Comparison of ENCODE assay signal across 1 cellular context in the genomic region with DNA sequence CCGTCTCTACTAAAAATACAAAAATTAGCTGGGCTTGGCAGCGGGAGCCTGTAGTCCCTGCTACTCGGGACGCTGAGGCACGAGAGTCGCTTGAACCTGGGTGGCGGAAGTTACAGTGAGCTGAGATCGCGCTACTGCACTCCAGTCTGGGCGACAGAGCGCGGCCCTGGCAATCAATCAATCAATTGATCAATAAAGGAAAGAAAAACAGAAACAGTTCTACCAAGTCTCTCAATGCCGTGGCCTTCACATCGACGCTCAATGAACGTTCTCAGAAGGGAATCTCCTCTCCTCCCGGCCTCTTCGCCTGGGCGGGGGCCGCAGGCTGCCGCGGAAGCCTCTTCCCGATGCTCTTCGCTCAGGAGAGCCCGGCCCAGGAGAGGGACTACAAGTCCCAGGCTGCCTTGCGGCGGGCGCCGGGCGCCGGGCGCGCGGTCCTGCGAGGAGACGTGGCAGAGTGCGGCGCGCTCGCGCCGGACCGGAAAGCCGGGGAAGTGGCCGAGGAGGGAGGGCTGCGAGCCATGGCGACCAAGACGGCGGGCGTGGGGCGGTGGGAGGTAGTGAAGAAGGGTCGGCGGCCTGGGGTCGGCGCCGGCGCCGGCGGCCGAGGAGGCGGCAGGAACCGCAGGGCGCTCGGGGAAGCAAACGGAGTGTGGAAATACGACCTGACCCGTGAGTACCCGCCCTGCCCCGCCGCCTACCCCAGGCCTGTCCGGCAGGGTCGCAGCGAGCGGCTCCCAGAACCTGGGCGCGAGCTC.
TF ChIP-seq lines count a peak whose summit lies in the region.

A gene with protein sequence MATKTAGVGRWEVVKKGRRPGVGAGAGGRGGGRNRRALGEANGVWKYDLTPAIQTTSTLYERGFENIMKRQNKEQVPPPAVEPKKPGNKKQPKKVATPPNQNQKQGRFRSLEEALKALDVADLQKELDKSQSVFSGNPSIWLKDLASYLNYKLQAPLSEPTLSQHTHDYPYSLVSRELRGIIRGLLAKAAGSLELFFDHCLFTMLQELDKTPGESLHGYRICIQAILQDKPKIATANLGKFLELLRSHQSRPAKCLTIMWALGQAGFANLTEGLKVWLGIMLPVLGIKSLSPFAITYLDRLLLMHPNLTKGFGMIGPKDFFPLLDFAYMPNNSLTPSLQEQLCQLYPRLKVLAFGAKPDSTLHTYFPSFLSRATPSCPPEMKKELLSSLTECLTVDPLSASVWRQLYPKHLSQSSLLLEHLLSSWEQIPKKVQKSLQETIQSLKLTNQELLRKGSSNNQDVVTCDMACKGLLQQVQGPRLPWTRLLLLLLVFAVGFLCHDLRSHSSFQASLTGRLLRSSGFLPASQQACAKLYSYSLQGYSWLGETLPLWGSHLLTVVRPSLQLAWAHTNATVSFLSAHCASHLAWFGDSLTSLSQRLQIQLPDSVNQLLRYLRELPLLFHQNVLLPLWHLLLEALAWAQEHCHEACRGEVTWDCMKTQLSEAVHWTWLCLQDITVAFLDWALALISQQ (plus strand): TSS at position 471 of the 758 bp plus-strand sequence. CDS start 51 bp downstream, at position 522.

TF ChIP-seq in HepG2, 621 proteins besides CTCF, POLR2A, EP300 and RAD21 (continued from another document and continues in another):
- TF ChIP-seq, protein P1, sequence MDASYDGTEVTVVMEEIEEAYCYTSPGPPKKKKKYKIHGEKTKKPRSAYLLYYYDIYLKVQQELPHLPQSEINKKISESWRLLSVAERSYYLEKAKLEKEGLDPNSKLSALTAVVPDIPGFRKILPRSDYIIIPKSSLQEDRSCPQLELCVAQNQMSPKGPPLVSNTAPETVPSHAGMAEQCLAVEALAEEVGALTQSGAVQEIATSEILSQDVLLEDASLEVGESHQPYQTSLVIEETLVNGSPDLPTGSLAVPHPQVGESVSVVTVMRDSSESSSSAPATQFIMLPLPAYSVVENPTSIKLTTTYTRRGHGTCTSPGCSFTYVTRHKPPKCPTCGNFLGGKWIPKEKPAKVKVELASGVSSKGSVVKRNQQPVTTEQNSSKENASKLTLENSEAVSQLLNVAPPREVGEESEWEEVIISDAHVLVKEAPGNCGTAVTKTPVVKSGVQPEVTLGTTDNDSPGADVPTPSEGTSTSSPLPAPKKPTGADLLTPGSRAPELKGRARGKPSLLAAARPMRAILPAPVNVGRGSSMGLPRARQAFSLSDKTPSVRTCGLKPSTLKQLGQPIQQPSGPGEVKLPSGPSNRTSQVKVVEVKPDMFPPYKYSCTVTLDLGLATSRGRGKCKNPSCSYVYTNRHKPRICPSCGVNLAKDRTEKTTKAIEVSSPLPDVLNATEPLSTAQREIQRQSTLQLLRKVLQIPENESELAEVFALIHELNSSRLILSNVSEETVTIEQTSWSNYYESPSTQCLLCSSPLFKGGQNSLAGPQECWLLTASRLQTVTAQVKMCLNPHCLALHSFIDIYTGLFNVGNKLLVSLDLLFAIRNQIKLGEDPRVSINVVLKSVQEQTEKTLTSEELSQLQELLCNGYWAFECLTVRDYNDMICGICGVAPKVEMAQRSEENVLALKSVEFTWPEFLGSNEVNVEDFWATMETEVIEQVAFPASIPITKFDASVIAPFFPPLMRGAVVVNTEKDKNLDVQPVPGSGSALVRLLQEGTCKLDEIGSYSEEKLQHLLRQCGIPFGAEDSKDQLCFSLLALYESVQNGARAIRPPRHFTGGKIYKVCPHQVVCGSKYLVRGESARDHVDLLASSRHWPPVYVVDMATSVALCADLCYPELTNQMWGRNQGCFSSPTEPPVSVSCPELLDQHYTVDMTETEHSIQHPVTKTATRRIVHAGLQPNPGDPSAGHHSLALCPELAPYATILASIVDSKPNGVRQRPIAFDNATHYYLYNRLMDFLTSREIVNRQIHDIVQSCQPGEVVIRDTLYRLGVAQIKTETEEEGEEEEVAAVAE (CRISPR knock-in tag; IDR thresholded peaks at IDR 0.05; ENCODE audit: borderline replicate concordance), result no peak
- TF ChIP-seq JUN (CRISPR knock-in tag; IDR thresholded peaks at IDR 0.05) (no peak), ZNF468 (CRISPR knock-in tag; IDR thresholded peaks at IDR 0.05) (no peak), NFIB (CRISPR knock-in tag; IDR thresholded peaks at IDR 0.05; ENCODE audit: borderline replicate concordance) (no peak), RFXAP (CRISPR knock-in tag; IDR thresholded peaks at IDR 0.05; ENCODE audit: borderline replicate concordance) (peak; percentile 89), NFIC (IDR thresholded peaks at IDR 0.05; ENCODE audit: low read length) (no peak), FOXA3 (CRISPR knock-in tag; IDR thresholded peaks at IDR 0.05) (no peak; the same call in none of the 2 replicates), LCORL (IDR thresholded peaks at IDR 0.05) (no peak), LCORL (CRISPR knock-in tag; IDR thresholded peaks at IDR 0.05) (0 out of 2 replicates have a peak, but pooled peaks have one; percentile 15), NRL (CRISPR knock-in tag; IDR thresholded peaks at IDR 0.05; ENCODE audit: borderline replicate concordance) (peak; percentile 27; the same call in 1 of the 2 replicates), SSRP1 (CRISPR knock-in tag; IDR thresholded peaks at IDR 0.05) (peak; percentile 67; the same call in 1 of the 2 replicates), YY1 (IDR thresholded peaks at IDR 0.05; ENCODE audit: insufficient read depth, insufficient replicate concordance, low read depth, low read length) (peak; percentile 87), TCF7L2 (IDR thresholded peaks at IDR 0.05; ENCODE audit: low read depth, low read length) (no peak), ATM (IDR thresholded peaks at IDR 0.05; ENCODE audit: borderline replicate concordance) (no peak), FOXC1 (CRISPR knock-in tag; IDR thresholded peaks at IDR 0.05; ENCODE audit: borderline replicate concordance) (no peak; the same call in 1 of the 2 replicates), ZNF496 (CRISPR knock-in tag; IDR thresholded peaks at IDR 0.05; ENCODE audit: insufficient replicate concordance) (no peak), RAD51 (IDR thresholded peaks at IDR 0.05; ENCODE audit: borderline replicate concordance) (no peak), NFE2L1 (CRISPR knock-in tag; IDR thresholded peaks at IDR 0.05; ENCODE audit: borderline replicate concordance) (no peak; the same call in 1 of the 2 replicates), TP53 (CRISPR knock-in tag; conservative IDR thresholded peaks at IDR 0.05) (no peak), ZNF251 (CRISPR knock-in tag; IDR thresholded peaks at IDR 0.05) (no peak), ZNF7 (CRISPR knock-in tag; IDR thresholded peaks at IDR 0.05) (no peak), TBL1XR1 (IDR thresholded peaks at IDR 0.05; ENCODE audit: borderline replicate concordance, low read length, partially characterized antibody) (no peak), MED1 (CRISPR knock-in tag; IDR thresholded peaks at IDR 0.05) (peak; percentile 82), SMAD1 (CRISPR knock-in tag; IDR thresholded peaks at IDR 0.05; ENCODE audit: borderline replicate concordance, low read depth) (0 out of 2 replicates have a peak, but pooled peaks have one; percentile 70), NR2F1 (CRISPR knock-in tag; IDR thresholded peaks at IDR 0.05) (peak in 1 of 2 experiments; percentile 10; a peak in 1 of 4 replicates), ZKSCAN1 (IDR thresholded peaks at IDR 0.05; ENCODE audit: low read length) (no peak), PHF20 (CRISPR knock-in tag; IDR thresholded peaks at IDR 0.05) (peak; percentile 69), ZNF879 (CRISPR knock-in tag; IDR thresholded peaks at IDR 0.05) (no peak), ZFP36L2 (CRISPR knock-in tag; IDR thresholded peaks at IDR 0.05) (no peak), TCF7 (IDR thresholded peaks at IDR 0.05; ENCODE audit: low read depth) (no peak), ZNF614 (CRISPR knock-in tag; IDR thresholded peaks at IDR 0.05; ENCODE audit: borderline replicate concordance) (peak; percentile 66; the same call in 1 of the 2 replicates), ZNF616 (CRISPR knock-in tag; IDR thresholded peaks at IDR 0.05; ENCODE audit: low read depth) (no peak), SMARCC2 (IDR thresholded peaks at IDR 0.05) (no peak)
- TF ChIP-seq, protein P2, sequence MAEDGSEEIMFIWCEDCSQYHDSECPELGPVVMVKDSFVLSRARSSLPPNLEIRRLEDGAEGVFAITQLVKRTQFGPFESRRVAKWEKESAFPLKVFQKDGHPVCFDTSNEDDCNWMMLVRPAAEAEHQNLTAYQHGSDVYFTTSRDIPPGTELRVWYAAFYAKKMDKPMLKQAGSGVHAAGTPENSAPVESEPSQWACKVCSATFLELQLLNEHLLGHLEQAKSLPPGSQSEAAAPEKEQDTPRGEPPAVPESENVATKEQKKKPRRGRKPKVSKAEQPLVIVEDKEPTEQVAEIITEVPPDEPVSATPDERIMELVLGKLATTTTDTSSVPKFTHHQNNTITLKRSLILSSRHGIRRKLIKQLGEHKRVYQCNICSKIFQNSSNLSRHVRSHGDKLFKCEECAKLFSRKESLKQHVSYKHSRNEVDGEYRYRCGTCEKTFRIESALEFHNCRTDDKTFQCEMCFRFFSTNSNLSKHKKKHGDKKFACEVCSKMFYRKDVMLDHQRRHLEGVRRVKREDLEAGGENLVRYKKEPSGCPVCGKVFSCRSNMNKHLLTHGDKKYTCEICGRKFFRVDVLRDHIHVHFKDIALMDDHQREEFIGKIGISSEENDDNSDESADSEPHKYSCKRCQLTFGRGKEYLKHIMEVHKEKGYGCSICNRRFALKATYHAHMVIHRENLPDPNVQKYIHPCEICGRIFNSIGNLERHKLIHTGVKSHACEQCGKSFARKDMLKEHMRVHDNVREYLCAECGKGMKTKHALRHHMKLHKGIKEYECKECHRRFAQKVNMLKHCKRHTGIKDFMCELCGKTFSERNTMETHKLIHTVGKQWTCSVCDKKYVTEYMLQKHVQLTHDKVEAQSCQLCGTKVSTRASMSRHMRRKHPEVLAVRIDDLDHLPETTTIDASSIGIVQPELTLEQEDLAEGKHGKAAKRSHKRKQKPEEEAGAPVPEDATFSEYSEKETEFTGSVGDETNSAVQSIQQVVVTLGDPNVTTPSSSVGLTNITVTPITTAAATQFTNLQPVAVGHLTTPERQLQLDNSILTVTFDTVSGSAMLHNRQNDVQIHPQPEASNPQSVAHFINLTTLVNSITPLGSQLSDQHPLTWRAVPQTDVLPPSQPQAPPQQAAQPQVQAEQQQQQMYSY (CRISPR knock-in tag; IDR thresholded peaks at IDR 0.05), result peak; percentile 17; the same call in 1 of the 2 replicates
- TF ChIP-seq, protein P3, sequence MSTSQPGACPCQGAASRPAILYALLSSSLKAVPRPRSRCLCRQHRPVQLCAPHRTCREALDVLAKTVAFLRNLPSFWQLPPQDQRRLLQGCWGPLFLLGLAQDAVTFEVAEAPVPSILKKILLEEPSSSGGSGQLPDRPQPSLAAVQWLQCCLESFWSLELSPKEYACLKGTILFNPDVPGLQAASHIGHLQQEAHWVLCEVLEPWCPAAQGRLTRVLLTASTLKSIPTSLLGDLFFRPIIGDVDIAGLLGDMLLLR (CRISPR knock-in tag; IDR thresholded peaks at IDR 0.05), result peak; percentile 77
- TF ChIP-seq, protein P4, sequence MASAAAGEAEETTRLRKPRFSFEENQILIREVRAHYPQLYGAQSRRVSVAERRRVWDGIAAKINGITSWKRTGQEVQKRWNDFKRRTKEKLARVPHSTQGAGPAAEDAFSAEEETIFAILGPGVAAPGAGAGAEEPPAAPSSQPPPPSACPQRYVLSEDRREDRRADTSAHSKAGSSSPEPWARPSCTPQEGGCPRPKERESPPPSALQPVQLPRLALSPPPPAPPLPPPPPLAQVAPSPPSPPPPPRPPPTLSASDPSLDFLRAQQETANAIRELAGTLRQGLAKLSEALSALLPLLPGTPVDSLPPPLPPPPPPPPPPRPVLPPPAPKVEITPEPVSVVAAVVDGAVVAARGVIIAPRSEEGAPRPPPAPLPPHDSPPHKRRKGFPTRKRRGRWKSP (CRISPR knock-in tag; IDR thresholded peaks at IDR 0.05), result peak; percentile 16; the same call in 1 of the 2 replicates
- TF ChIP-seq, protein P5, sequence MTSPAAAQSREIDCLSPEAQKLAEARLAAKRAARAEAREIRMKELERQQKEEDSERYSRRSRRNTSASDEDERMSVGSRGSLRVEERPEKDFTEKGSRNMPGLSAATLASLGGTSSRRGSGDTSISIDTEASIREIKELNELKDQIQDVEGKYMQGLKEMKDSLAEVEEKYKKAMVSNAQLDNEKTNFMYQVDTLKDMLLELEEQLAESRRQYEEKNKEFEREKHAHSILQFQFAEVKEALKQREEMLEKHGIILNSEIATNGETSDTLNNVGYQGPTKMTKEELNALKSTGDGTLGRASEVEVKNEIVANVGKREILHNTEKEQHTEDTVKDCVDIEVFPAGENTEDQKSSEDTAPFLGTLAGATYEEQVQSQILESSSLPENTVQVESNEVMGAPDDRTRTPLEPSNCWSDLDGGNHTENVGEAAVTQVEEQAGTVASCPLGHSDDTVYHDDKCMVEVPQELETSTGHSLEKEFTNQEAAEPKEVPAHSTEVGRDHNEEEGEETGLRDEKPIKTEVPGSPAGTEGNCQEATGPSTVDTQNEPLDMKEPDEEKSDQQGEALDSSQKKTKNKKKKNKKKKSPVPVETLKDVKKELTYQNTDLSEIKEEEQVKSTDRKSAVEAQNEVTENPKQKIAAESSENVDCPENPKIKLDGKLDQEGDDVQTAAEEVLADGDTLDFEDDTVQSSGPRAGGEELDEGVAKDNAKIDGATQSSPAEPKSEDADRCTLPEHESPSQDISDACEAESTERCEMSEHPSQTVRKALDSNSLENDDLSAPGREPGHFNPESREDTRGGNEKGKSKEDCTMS (CRISPR knock-in tag; conservative IDR thresholded peaks at IDR 0.05), result no peak
- TF ChIP-seq, protein P6, sequence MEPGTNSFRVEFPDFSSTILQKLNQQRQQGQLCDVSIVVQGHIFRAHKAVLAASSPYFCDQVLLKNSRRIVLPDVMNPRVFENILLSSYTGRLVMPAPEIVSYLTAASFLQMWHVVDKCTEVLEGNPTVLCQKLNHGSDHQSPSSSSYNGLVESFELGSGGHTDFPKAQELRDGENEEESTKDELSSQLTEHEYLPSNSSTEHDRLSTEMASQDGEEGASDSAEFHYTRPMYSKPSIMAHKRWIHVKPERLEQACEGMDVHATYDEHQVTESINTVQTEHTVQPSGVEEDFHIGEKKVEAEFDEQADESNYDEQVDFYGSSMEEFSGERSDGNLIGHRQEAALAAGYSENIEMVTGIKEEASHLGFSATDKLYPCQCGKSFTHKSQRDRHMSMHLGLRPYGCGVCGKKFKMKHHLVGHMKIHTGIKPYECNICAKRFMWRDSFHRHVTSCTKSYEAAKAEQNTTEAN (CRISPR knock-in tag; conservative IDR thresholded peaks at IDR 0.05), result peak; percentile 55; the same call in 1 of the 2 replicates
- TF ChIP-seq, protein P7, sequence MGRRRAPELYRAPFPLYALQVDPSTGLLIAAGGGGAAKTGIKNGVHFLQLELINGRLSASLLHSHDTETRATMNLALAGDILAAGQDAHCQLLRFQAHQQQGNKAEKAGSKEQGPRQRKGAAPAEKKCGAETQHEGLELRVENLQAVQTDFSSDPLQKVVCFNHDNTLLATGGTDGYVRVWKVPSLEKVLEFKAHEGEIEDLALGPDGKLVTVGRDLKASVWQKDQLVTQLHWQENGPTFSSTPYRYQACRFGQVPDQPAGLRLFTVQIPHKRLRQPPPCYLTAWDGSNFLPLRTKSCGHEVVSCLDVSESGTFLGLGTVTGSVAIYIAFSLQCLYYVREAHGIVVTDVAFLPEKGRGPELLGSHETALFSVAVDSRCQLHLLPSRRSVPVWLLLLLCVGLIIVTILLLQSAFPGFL (CRISPR knock-in tag; IDR thresholded peaks at IDR 0.05), result no peak
- TF ChIP-seq, protein P8, sequence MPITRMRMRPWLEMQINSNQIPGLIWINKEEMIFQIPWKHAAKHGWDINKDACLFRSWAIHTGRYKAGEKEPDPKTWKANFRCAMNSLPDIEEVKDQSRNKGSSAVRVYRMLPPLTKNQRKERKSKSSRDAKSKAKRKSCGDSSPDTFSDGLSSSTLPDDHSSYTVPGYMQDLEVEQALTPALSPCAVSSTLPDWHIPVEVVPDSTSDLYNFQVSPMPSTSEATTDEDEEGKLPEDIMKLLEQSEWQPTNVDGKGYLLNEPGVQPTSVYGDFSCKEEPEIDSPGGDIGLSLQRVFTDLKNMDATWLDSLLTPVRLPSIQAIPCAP (CRISPR knock-in tag; IDR thresholded peaks at IDR 0.05; ENCODE audit: low read depth), result no peak
